Comparison of ENCODE assay signal across 9 cellular contexts in genomic region chr19:869245-870177, GRCh38. TPM values are rescaled to one million over a fixed set of nuclear protein-coding genes. Genes with fewer than 3 reads are reported as not detected.
DNase-seq lines count a peak whose midpoint lies in the region; ATAC-seq and TF ChIP-seq lines count a peak whose summit lies in the region.
"Had no signal": no experiment of that assay in that cellular context is flagged by ENCODE, and none has a peak within 500 bp of the region (broad histone marks: within the 10 kb centered on the region; RNA-seq: fewer than 3 reads in every experiment).

No MANE protein-coding gene starts in this region.

- DNase-seq in CD4-positive, CD25-positive, alpha-beta regulatory T cell, result no peak
- DNase-seq in Peyer's patch (peak in 1 of 3 donors; percentile 76), fibroblast of mammary gland (ENCODE audit: low read depth) (peak; percentile 96), trophoblast cell (peak; percentile 78 to 84), NCI-H526 treated with DMSO at 0.1 percent for 48 hours (lab: John Stamatoyannopoulos, UW) (no peak), GM20000 (ENCODE audit: low spot score) (no peak), NCI-H2227 (lab: John Stamatoyannopoulos, UW; ENCODE audit: unreplicated experiment) (no peak)
- DNase-seq in activated CD8-positive, alpha-beta T cell treated with anti-CD3 and anti-CD28 coated beads for 36 hours, result no peak

- CTCF ChIA-PET in activated CD8-positive, alpha-beta T cell treated with anti-CD3 and anti-CD28 coated beads for 36 hours (lab: Charles Lee), result no interaction called here

- intact Hi-C loops in activated CD8-positive, alpha-beta T cell treated with anti-CD3 and anti-CD28 coated beads for 36 hours (cut with micrococcal nuclease), result no loop called here

- H3K14ac ChIP-seq in trophoblast cell (ENCODE audit: low read length), result peak overlapping the region; percentile 69

- ATAC-seq in CD4-positive, CD25-positive, alpha-beta regulatory T cell (ENCODE audit: low read depth in 2 of 2), result no peak
- no peak for ATAC-seq in activated CD8-positive, alpha-beta T cell treated with anti-CD3 and anti-CD28 coated beads for 36 hours

- no peaks in the 10 kb centered on the region for H3K27me3 ChIP-seq in CD4-positive, CD25-positive, alpha-beta regulatory T cell (ENCODE audit: control insufficient read depth, insufficient read depth, low read length)
- H3K27me3 ChIP-seq in Peyer's patch (no peaks in the 10 kb centered on the region), trophoblast cell (ENCODE audit: insufficient read depth, low read length) (no peaks in the 10 kb centered on the region)
- H3K27me3 ChIP-seq: right lobe of liver had no signal

- peaks cover 14% of the 10 kb centered on the region for H3K4me1 ChIP-seq in CD4-positive, CD25-positive, alpha-beta regulatory T cell (ENCODE audit: control insufficient read depth, insufficient read depth, low read length, poor library complexity, severe bottlenecking)
- H3K4me1 ChIP-seq in Peyer's patch (peaks cover 0 to 10% (median 7%) of the 10 kb centered on the region in 4 donors), trophoblast cell (ENCODE audit: control insufficient read depth in 1 of 2, insufficient read depth in 2 of 2, low read length in 2 of 2) (peaks cover 13 to 16% of the 10 kb centered on the region in 2 experiments)
- H3K4me1 ChIP-seq: right lobe of liver had no signal

- POLR2A ChIA-PET in activated CD8-positive, alpha-beta T cell treated with anti-CD3 and anti-CD28 coated beads for 36 hours (lab: Charles Lee), result no interaction called here

- peak overlapping the region in 2 of 3 donors; percentile 32 to 87 for H3K27ac Mint-ChIP-seq in CD4-positive, CD25-positive, alpha-beta regulatory T cell
- H3K27ac Mint-ChIP-seq in activated CD8-positive, alpha-beta T cell treated with anti-CD3 and anti-CD28 coated beads for 36 hours, result no peak overlapping the region

- H3K4me2 ChIP-seq in trophoblast cell (ENCODE audit: low read length), result no peak overlapping the region

- peak overlapping the region; percentile 42 for H2BK12ac ChIP-seq in trophoblast cell (ENCODE audit: low read length)

- peak overlapping the region; percentile 52 for H4K8ac ChIP-seq in trophoblast cell (ENCODE audit: low read depth, low read length)

- H2BK120ac ChIP-seq in trophoblast cell (ENCODE audit: insufficient read depth, low read length, poor library complexity), result peak overlapping the region; percentile 52

- peak overlapping the region; percentile 48 for H3K4ac ChIP-seq in trophoblast cell (ENCODE audit: low read depth, low read length)

- WGBS in trophoblast cell (ENCODE audit: extremely low coverage, insufficient coverage, insufficient read length), result no CpG with 5 or more reads among the region's 29 CpGs

- H3K27me3 Mint-ChIP-seq in CD4-positive, CD25-positive, alpha-beta regulatory T cell, result peaks cover 5% of the 10 kb centered on the region
- no peaks in the 10 kb centered on the region for H3K27me3 Mint-ChIP-seq in activated CD8-positive, alpha-beta T cell treated with anti-CD3 and anti-CD28 coated beads for 36 hours

- no peak overlapping the region for H2BK5ac ChIP-seq in trophoblast cell (ENCODE audit: low read depth, low read length, poor library complexity)

- H3K27ac ChIP-seq in CD4-positive, CD25-positive, alpha-beta regulatory T cell (ENCODE audit: insufficient read depth, low read length, poor library complexity, severe bottlenecking), result no peak overlapping the region
- H3K27ac ChIP-seq in Peyer's patch (peak overlapping the region; percentile 57 to 81 (median 75)), trophoblast cell (ENCODE audit: low read depth, low read length) (peak overlapping the region; percentile 60)
- H3K27ac ChIP-seq: right lobe of liver had no signal

- peak overlapping the region; percentile 68 for H4K91ac ChIP-seq in trophoblast cell (ENCODE audit: low read depth, low read length)

- no peak overlapping the region for H3K4me3 ChIP-seq in CD4-positive, CD25-positive, alpha-beta regulatory T cell (ENCODE audit: low read depth, low read length)
- H3K4me3 ChIP-seq in Peyer's patch (no peak overlapping the region), fibroblast of mammary gland (ENCODE audit: control insufficient read depth, low read depth, low read length) (no peak overlapping the region), trophoblast cell (ENCODE audit: low read depth, low read length) (no peak overlapping the region)
- H3K4me3 ChIP-seq: right lobe of liver had no signal

- no peak overlapping the region for H2AFZ ChIP-seq in trophoblast cell (ENCODE audit: insufficient read depth, low read length, poor library complexity)

- H3K4me1 Mint-ChIP-seq in CD4-positive, CD25-positive, alpha-beta regulatory T cell, result peaks cover 0 to 29% (median 9%) of the 10 kb centered on the region in 4 donors
- H3K4me1 Mint-ChIP-seq in activated CD8-positive, alpha-beta T cell treated with anti-CD3 and anti-CD28 coated beads for 36 hours (ENCODE audit: low read depth), result peaks cover 10% of the 10 kb centered on the region

- no peak overlapping the region for H4K12ac ChIP-seq in trophoblast cell (ENCODE audit: low read depth, low read length)

- peak overlapping the region in 2 of 4 donors; percentile 36 to 75 for H3K4me3 Mint-ChIP-seq in CD4-positive, CD25-positive, alpha-beta regulatory T cell
- no peak overlapping the region for H3K4me3 Mint-ChIP-seq in activated CD8-positive, alpha-beta T cell treated with anti-CD3 and anti-CD28 coated beads for 36 hours

- no peaks in the 10 kb centered on the region for H3K9me3 ChIP-seq in CD4-positive, CD25-positive, alpha-beta regulatory T cell (ENCODE audit: control insufficient read depth in 2 of 2, low read length in 2 of 2)
- H3K9me3 ChIP-seq in Peyer's patch, result no peaks in the 10 kb centered on the region
- H3K9me3 ChIP-seq in trophoblast cell (ENCODE audit: insufficient read depth, low read depth, low read length), result no peaks in the 10 kb centered on the region
- H3K9me3 ChIP-seq: right lobe of liver had no signal

- peaks cover 4% of the 10 kb centered on the region for H3K79me2 ChIP-seq in trophoblast cell (ENCODE audit: control insufficient read depth, insufficient read depth, low read length, poor library complexity)

- H2AK5ac ChIP-seq in trophoblast cell (ENCODE audit: low read length), result peak overlapping the region; percentile 77

- peaks cover 11% of the 10 kb centered on the region for H3K36me3 Mint-ChIP-seq in CD4-positive, CD25-positive, alpha-beta regulatory T cell
- H3K36me3 Mint-ChIP-seq in activated CD8-positive, alpha-beta T cell treated with anti-CD3 and anti-CD28 coated beads for 36 hours (ENCODE audit: low read depth), result peaks cover 9% of the 10 kb centered on the region

- H3K79me1 ChIP-seq in trophoblast cell (ENCODE audit: low read length), result peaks cover 5% of the 10 kb centered on the region

- no peak for TF ChIP-seq CTCF in Peyer's patch (IDR thresholded peaks at IDR 0.05)
- no peak for TF ChIP-seq CTCF in fibroblast of mammary gland (conservative IDR thresholded peaks at IDR 0.05; ENCODE audit: control insufficient read depth, insufficient read depth, low read depth, low read length)
- TF ChIP-seq CTCF in GM20000 (IDR thresholded peaks at IDR 0.05; ENCODE audit: extremely low read depth, missing control alignments), result no peak
- TF ChIP-seq CTCF in activated CD8-positive, alpha-beta T cell treated with anti-CD3 and anti-CD28 coated beads for 36 hours (IDR thresholded peaks at IDR 0.05), result no peak

- peaks cover 10% of the 10 kb centered on the region for H3K36me3 ChIP-seq in CD4-positive, CD25-positive, alpha-beta regulatory T cell (ENCODE audit: control insufficient read depth, insufficient read depth, low read length)
- peaks cover 0 to 36% (median 0%) of the 10 kb centered on the region in 3 donors for H3K36me3 ChIP-seq in Peyer's patch
- peaks cover 40 to 41% of the 10 kb centered on the region in 2 experiments for H3K36me3 ChIP-seq in trophoblast cell (ENCODE audit: control insufficient read depth in 1 of 2, insufficient read depth in 2 of 2, low read length in 2 of 2)

- peaks cover 0 to 3% (median 0%) of the 10 kb centered on the region in 7 donors for H3K9me3 Mint-ChIP-seq in CD4-positive, CD25-positive, alpha-beta regulatory T cell
- peaks cover 2% of the 10 kb centered on the region for H3K9me3 Mint-ChIP-seq in activated CD8-positive, alpha-beta T cell treated with anti-CD3 and anti-CD28 coated beads for 36 hours

- no peak overlapping the region for H3K23ac ChIP-seq in trophoblast cell (ENCODE audit: low read length)

- H3K9ac ChIP-seq in trophoblast cell (ENCODE audit: low read length), result no peak overlapping the region

- no peak for TF ChIP-seq POLR2A in Peyer's patch (IDR thresholded peaks at IDR 0.05)

- H3K18ac ChIP-seq in trophoblast cell (ENCODE audit: low read length), result peak overlapping the region; percentile 69

RNA-seq across cellular contexts. Expression of gene CFD, which starts 10.0 kb away (rescaled TPM):
- total RNA-seq in CD4-positive, CD25-positive, alpha-beta regulatory T cell, result 1.9 TPM
- 1 to 10 TPM; 2.0 to 6.4 (median 2.5) TPM for polyA plus RNA-seq in CD4-positive, CD25-positive, alpha-beta regulatory T cell
- 100 to 1,000 TPM; 140 to 403 (median 303) TPM for total RNA-seq in Peyer's patch
- 0.18 and 0.39 TPM in 2 replicates for polyA plus RNA-seq in trophoblast cell (2013)
- total RNA-seq in activated CD8-positive, alpha-beta T cell treated with anti-CD3 and anti-CD28 coated beads for 36 hours, result 1 to 10 TPM in 1 of 2 experiments, under 1 TPM in 1; 0.60 to 1.4 TPM

RNA-seq across cellular contexts. Expression of gene ELANE, which starts 17.4 kb away (rescaled TPM):
- not detected for total RNA-seq in CD4-positive, CD25-positive, alpha-beta regulatory T cell
- polyA plus RNA-seq in CD4-positive, CD25-positive, alpha-beta regulatory T cell, result not detected
- total RNA-seq in Peyer's patch, result not detected
- not detected in 2 replicates for polyA plus RNA-seq in trophoblast cell (2013)
- total RNA-seq in activated CD8-positive, alpha-beta T cell treated with anti-CD3 and anti-CD28 coated beads for 36 hours, result not detected

RNA-seq across cellular contexts. Expression of gene MED16, which starts 23.5 kb away (rescaled TPM):
- total RNA-seq in CD4-positive, CD25-positive, alpha-beta regulatory T cell, result 71.5 TPM
- polyA plus RNA-seq in CD4-positive, CD25-positive, alpha-beta regulatory T cell, result 10 to 100 TPM; 61.9 to 91.7 (median 81.4) TPM
- total RNA-seq in Peyer's patch, result 10 to 100 TPM; 60.2 to 83.6 (median 65.3) TPM
- polyA plus RNA-seq in trophoblast cell (2013), result 24.8 and 25.9 TPM in 2 replicates
- total RNA-seq in activated CD8-positive, alpha-beta T cell treated with anti-CD3 and anti-CD28 coated beads for 36 hours, result 10 to 100 TPM; 37.6 to 37.8 TPM

RNA-seq across cellular contexts. Expression of gene RNU6-9, which starts 23.8 kb away (rescaled TPM):
- not detected for total RNA-seq in CD4-positive, CD25-positive, alpha-beta regulatory T cell
- polyA plus RNA-seq in CD4-positive, CD25-positive, alpha-beta regulatory T cell, result not detected
- total RNA-seq in Peyer's patch, result not detected
- not detected in 2 replicates for polyA plus RNA-seq in trophoblast cell (2013)
- total RNA-seq in activated CD8-positive, alpha-beta T cell treated with anti-CD3 and anti-CD28 coated beads for 36 hours, result not detected
- total RNA-seq: right lobe of liver had no signal

RNA-seq across cellular contexts. Expression of gene PRTN3, which starts 28.7 kb away (rescaled TPM):
- not detected for total RNA-seq in CD4-positive, CD25-positive, alpha-beta regulatory T cell
- polyA plus RNA-seq in CD4-positive, CD25-positive, alpha-beta regulatory T cell, result not detected
- not detected for total RNA-seq in Peyer's patch
- not detected in 2 replicates for polyA plus RNA-seq in trophoblast cell (2013)
- not detected for total RNA-seq in activated CD8-positive, alpha-beta T cell treated with anti-CD3 and anti-CD28 coated beads for 36 hours

Comparison
In these comparisons a context has a peak if more than half of its experiments do, and no peak if none do; other contexts are left out.
1. DNase-seq: peak in fibroblast of mammary gland (single experiment) and trophoblast cell (2 of 2); none in CD4-positive, CD25-positive, alpha-beta regulatory T cell (0 of 3), NCI-H526 treated with DMSO at 0.1 percent for 48 hours (single experiment), GM20000 (single experiment), NCI-H2227 (single experiment) and activated CD8-positive, alpha-beta T cell treated with anti-CD3 and anti-CD28 coated beads for 36 hours (single experiment).
2. RNA of gene CFD, which starts 10.0 kb away (total RNA-seq): 140 to 403 TPM in Peyer's patch; 1.9 TPM in CD4-positive, CD25-positive, alpha-beta regulatory T cell (single experiment) and 0.60 to 1.4 TPM in activated CD8-positive, alpha-beta T cell treated with anti-CD3 and anti-CD28 coated beads for 36 hours; every median in the first group is over 10 times any median in the second.